In genomic region chr18:2895391-2895790, GRCh38 we compare ENCODE assay signal across 20 cellular contexts. TPM values are rescaled to one million over a fixed set of nuclear protein-coding genes. Genes with fewer than 3 reads are reported as not detected.
DNase-seq lines count a peak whose midpoint lies in the region; ATAC-seq and TF ChIP-seq lines count a peak whose summit lies in the region.
"Had no signal": no experiment of that assay in that cellular context is flagged by ENCODE, and none has a peak within 500 bp of the region (broad histone marks: within the 10 kb centered on the region; RNA-seq: fewer than 3 reads in every experiment).

No MANE protein-coding gene starts in this region.

- no peak for TF ChIP-seq CTCF in GM23338 (conservative IDR thresholded peaks at IDR 0.05; ENCODE audit: low read depth in 2 of 2)
- no peak for TF ChIP-seq CTCF in glutamatergic neuron (IDR thresholded peaks at IDR 0.05; ENCODE audit: partially characterized antibody, unreplicated experiment)

- no peaks in the 10 kb centered on the region for H3K27me3 Mint-ChIP-seq in GM23338 (ENCODE audit: insufficient read depth, low read depth, poor library complexity)
- H3K27me3 Mint-ChIP-seq in glutamatergic neuron (ENCODE audit: unreplicated experiment) = no peaks in the 10 kb centered on the region

- H2BK12ac ChIP-seq in trophoblast cell (ENCODE audit: low read length) = peak overlapping the region; percentile 75

- intact Hi-C loops in sciatic nerve (cut with DNase I) = no loop called here

- peaks cover 9% of the 10 kb centered on the region for H3K79me1 ChIP-seq in trophoblast cell (ENCODE audit: low read length)

- no peaks in the 10 kb centered on the region for H3K36me3 ChIP-seq in GM23338 (ENCODE audit: insufficient read depth)
- H3K36me3 ChIP-seq in trophoblast cell (ENCODE audit: control insufficient read depth in 1 of 2, insufficient read depth in 2 of 2, low read length in 2 of 2) = peaks cover 2 to 9% of the 10 kb centered on the region in 2 experiments
- H3K36me3 ChIP-seq: Peyer's patch, SJCRH30 had no signal

- H4K20me1 ChIP-seq in GM23338 (replicated peaks; ENCODE audit: insufficient read depth) = no peaks in the 10 kb centered on the region

- DNase-seq in activated effector memory CD4-positive, alpha-beta T cell treated with anti-CD3 and anti-CD28 coated beads, Interleukin-2, amount 50 U/mL, for 16 hours = peak; percentile 51
- DNase-seq in activated effector memory CD4-positive, alpha-beta T cell treated with Interleukin-2 at 50 U/mL for 16 hours = no peak
- no peak for DNase-seq in GM23338 (ENCODE audit: low spot score)
- no peak for DNase-seq in glutamatergic neuron
- no peak for DNase-seq in trophoblast cell
- no peak for DNase-seq in sciatic nerve (ENCODE audit: low spot score)
- DNase-seq: DMS53, GF-D8, GM23248, HCEC 1CT, IMR-90, NCI-H1105, NCI-H2029 treated with DMSO at 0.1 percent for 48 hours, NCI-H226, NCI-H510A treated with DMSO at 0.1 percent for 48 hours, Peyer's patch, SJCRH30 had no signal

- H3K9me2 ChIP-seq in GM23338 (ENCODE audit: insufficient read depth) = no peaks in the 10 kb centered on the region

- H3K4me1 ChIP-seq in GM23338 (ENCODE audit: insufficient read depth) (peaks cover 15% of the 10 kb centered on the region), trophoblast cell (ENCODE audit: control insufficient read depth in 1 of 2, insufficient read depth in 2 of 2, low read length in 2 of 2) (peaks cover 22 to 24% of the 10 kb centered on the region in 2 experiments)
- H3K4me1 ChIP-seq: Peyer's patch, SJCRH30 had no signal

- no peak overlapping the region for H3K23ac ChIP-seq in trophoblast cell (ENCODE audit: low read length)

- H4K8ac ChIP-seq in trophoblast cell (ENCODE audit: low read depth, low read length) = peak overlapping the region; percentile 24

- H3K4me3 Mint-ChIP-seq in GM23338 (no peak overlapping the region), glutamatergic neuron (ENCODE audit: unreplicated experiment) (no peak overlapping the region)

- ATAC-seq in GM23338 (no peak), sciatic nerve (no peak), GM21447 (IDR thresholded peaks at IDR 0.05; ENCODE audit: unreplicated experiment) (no peak), GM21576 (IDR thresholded peaks at IDR 0.05; ENCODE audit: unreplicated experiment) (no peak)

- peak overlapping the region; percentile 56 for H3K4ac ChIP-seq in trophoblast cell (ENCODE audit: low read depth, low read length)

- no peak overlapping the region for H4K12ac ChIP-seq in trophoblast cell (ENCODE audit: low read depth, low read length)

- H3K27me3 ChIP-seq in GM23338 (ENCODE audit: insufficient read depth) = no peaks in the 10 kb centered on the region
- H3K27me3 ChIP-seq in trophoblast cell (ENCODE audit: insufficient read depth, low read length) = no peaks in the 10 kb centered on the region
- H3K27me3 ChIP-seq: Peyer's patch, SJCRH30 had no signal

- H3K9me3 Mint-ChIP-seq in GM23338 = peaks cover 5% of the 10 kb centered on the region; the same call in 1 of the 3 replicates
- peaks cover 5% of the 10 kb centered on the region for H3K9me3 Mint-ChIP-seq in glutamatergic neuron (ENCODE audit: unreplicated experiment)

- peak overlapping the region; percentile 33 for H2AK5ac ChIP-seq in trophoblast cell (ENCODE audit: low read length)

- peak overlapping the region; percentile 28 for H3K18ac ChIP-seq in trophoblast cell (ENCODE audit: low read length)

- H3K36me3 Mint-ChIP-seq in GM23338 (ENCODE audit: low read depth) (no peaks in the 10 kb centered on the region), glutamatergic neuron (ENCODE audit: unreplicated experiment) (peaks cover 6% of the 10 kb centered on the region)

- no peak overlapping the region for H3K27ac ChIP-seq in GM23338 (ENCODE audit: low read depth)
- H3K27ac ChIP-seq in trophoblast cell (ENCODE audit: low read depth, low read length) = no peak overlapping the region
- H3K27ac ChIP-seq: C4-2B, GM23248, Peyer's patch, SJCRH30 had no signal

- H3K9me3 ChIP-seq in trophoblast cell (ENCODE audit: insufficient read depth, low read depth, low read length) = no peaks in the 10 kb centered on the region
- H3K9me3 ChIP-seq: Peyer's patch, SJCRH30 had no signal

- H2AFZ ChIP-seq in GM23338 (no peak overlapping the region), trophoblast cell (ENCODE audit: insufficient read depth, low read length, poor library complexity) (no peak overlapping the region)
- H2AFZ ChIP-seq: GM23248 had no signal

- peak overlapping the region; percentile 25 for H2BK120ac ChIP-seq in trophoblast cell (ENCODE audit: insufficient read depth, low read length, poor library complexity)

- no peaks in the 10 kb centered on the region for H3F3A ChIP-seq in GM23338 (replicated peaks; ENCODE audit: low read depth)

- H3K79me2 ChIP-seq in GM23338 (replicated peaks; ENCODE audit: insufficient read depth) = no peaks in the 10 kb centered on the region
- peaks cover 8% of the 10 kb centered on the region for H3K79me2 ChIP-seq in trophoblast cell (ENCODE audit: control insufficient read depth, insufficient read depth, low read length, poor library complexity)

- H3K4me1 Mint-ChIP-seq in GM23338 (peaks cover 17% of the 10 kb centered on the region), glutamatergic neuron (ENCODE audit: low read depth, unreplicated experiment) (peaks cover 6% of the 10 kb centered on the region)

- H3K27ac Mint-ChIP-seq in GM23338 (no peak overlapping the region), glutamatergic neuron (ENCODE audit: unreplicated experiment) (peak overlapping the region; percentile 68)

- H4K91ac ChIP-seq in trophoblast cell (ENCODE audit: low read depth, low read length) = no peak overlapping the region

- H3K4me3 ChIP-seq in GM23338 (no peak overlapping the region), trophoblast cell (ENCODE audit: low read depth, low read length) (no peak overlapping the region)
- H3K4me3 ChIP-seq: GM23248, Peyer's patch, SJCRH30 had no signal

- H2BK5ac ChIP-seq in trophoblast cell (ENCODE audit: low read depth, low read length, poor library complexity) = no peak overlapping the region

- no peak overlapping the region for H3K14ac ChIP-seq in trophoblast cell (ENCODE audit: low read length)

- H3K4me2 ChIP-seq in GM23338 = no peak overlapping the region
- H3K4me2 ChIP-seq in trophoblast cell (ENCODE audit: low read length) = no peak overlapping the region

- H3K9ac ChIP-seq in trophoblast cell (ENCODE audit: low read length) = no peak overlapping the region
- H3K9ac ChIP-seq: GM23248 had no signal

- no CpG with 5 or more reads among the region's 7 CpGs for WGBS in trophoblast cell (ENCODE audit: extremely low coverage, insufficient coverage, insufficient read length)

TF ChIP-seq in GM23338, 12 proteins besides CTCF, POLR2A, EP300 and RAD21:
- TF ChIP-seq STAT1 (IDR thresholded peaks at IDR 0.05; ENCODE audit: unreplicated experiment) (no peak), ZNF331 (CRISPR knock-in tag; IDR thresholded peaks at IDR 0.05; ENCODE audit: low read depth) (peak; percentile 64)

RNA-seq across cellular contexts. Expression of gene EMILIN2, which starts 48.6 kb away (rescaled TPM):
- total RNA-seq in GM23338 (2014; rRNA removed; shearing (Covaris generic)) = 7.1 and 11.6 TPM in 2 replicates
- 3.0 and 3.7 TPM in 2 replicates for polyA plus RNA-seq in GM23338 (2016; fragmentation: Nextera tagmentation; extraction: Ambion mirVana)
- 4.1 TPM for total RNA-seq in glutamatergic neuron (ENCODE audit: unreplicated experiment)
- 18.4 and 19.0 TPM in 2 replicates for polyA plus RNA-seq in trophoblast cell (2013)
- total RNA-seq in sciatic nerve = 25.1 TPM
